In genomic region chr13:21364357-21364756, GRCh38 we compare ENCODE assay signal across 16 cellular contexts.
DNase-seq lines count a peak whose midpoint lies in the region; ATAC-seq and TF ChIP-seq lines count a peak whose summit lies in the region.
"Had no signal": no experiment of that assay in that cellular context is flagged by ENCODE, and none has a peak within 500 bp of the region (broad histone marks: within the 10 kb centered on the region; RNA-seq: fewer than 3 reads in every experiment).

No MANE protein-coding gene starts in this region.

- H3K36me3 Mint-ChIP-seq in chondrocyte (ENCODE audit: low read depth): no peaks in the 10 kb centered on the region
- H3K36me3 Mint-ChIP-seq in WTC11: no peaks in the 10 kb centered on the region
- H3K36me3 Mint-ChIP-seq: CD4-positive, alpha-beta memory T cell had no signal

- TF ChIP-seq CTCF in right atrium auricular region (IDR thresholded peaks at IDR 0.05) (no peak), left ventricle myocardium inferior (IDR thresholded peaks at IDR 0.05; ENCODE audit: borderline replicate concordance) (no peak), chondrocyte (IDR thresholded peaks at IDR 0.05) (no peak), upper lobe of right lung (IDR thresholded peaks at IDR 0.05) (no peak), ascending aorta (IDR thresholded peaks at IDR 0.05) (no peak), WTC11 (IDR thresholded peaks at IDR 0.05) (no peak)

- DNase-seq in right atrium auricular region (ENCODE audit: low spot score) (peak; percentile 38), left ventricle myocardium inferior (no peak), chondrocyte (ENCODE audit: low spot score) (peak; percentile 54), mesenteric fat pad (ENCODE audit: low spot score) (peak; percentile 87), upper lobe of right lung (peak; percentile 25), ascending aorta (ENCODE audit: low spot score in 2 of 2) (no peak), WTC11 (ENCODE audit: low spot score) (no peak)
- DNase-seq: BE2C; Caco-2; CD4-positive, alpha-beta memory T cell; DND-41; GDM1 had no signal

- POLR2A ChIA-PET in WTC11 (lab: Charles Lee): no interaction called here

- H3K9me3 Mint-ChIP-seq in chondrocyte (ENCODE audit: low read depth): peaks cover 17% of the 10 kb centered on the region
- peaks cover 18% of the 10 kb centered on the region for H3K9me3 Mint-ChIP-seq in WTC11

- no peak overlapping the region for H3K27ac ChIP-seq in right atrium auricular region
- no peak overlapping the region for H3K27ac ChIP-seq in left ventricle myocardium inferior (replicated peaks)
- no peak overlapping the region for H3K27ac ChIP-seq in upper lobe of right lung
- H3K27ac ChIP-seq in ascending aorta: no peak overlapping the region
- H3K27ac ChIP-seq: A549, C4-2B had no signal

- H3K9me3 ChIP-seq in right atrium auricular region (no peaks in the 10 kb centered on the region), left ventricle myocardium inferior (replicated peaks) (peaks cover 7% of the 10 kb centered on the region), upper lobe of right lung (no peaks in the 10 kb centered on the region), ascending aorta (no peaks in the 10 kb centered on the region)
- H3K9me3 ChIP-seq: A549, BE2C, HAP-1 had no signal

- H3K27ac Mint-ChIP-seq in chondrocyte (ENCODE audit: unreplicated experiment): no peak overlapping the region
- H3K27ac Mint-ChIP-seq in WTC11: no peak overlapping the region

- CTCF ChIA-PET in WTC11 (lab: Charles Lee): no interaction called here

- H3K4me3 ChIP-seq in right atrium auricular region: no peak overlapping the region
- H3K4me3 ChIP-seq in left ventricle myocardium inferior: no peak overlapping the region
- H3K4me3 ChIP-seq in upper lobe of right lung: no peak overlapping the region
- no peak overlapping the region for H3K4me3 ChIP-seq in ascending aorta
- H3K4me3 ChIP-seq: A549, HAP-1 had no signal

- H3K4me1 Mint-ChIP-seq in chondrocyte (ENCODE audit: low read depth) (no peaks in the 10 kb centered on the region), WTC11 (peaks cover 9% of the 10 kb centered on the region)

- no peak for ATAC-seq in upper lobe of right lung
- ATAC-seq in HG02623 (IDR thresholded peaks at IDR 0.05; ENCODE audit: unreplicated experiment): no peak
- ATAC-seq in WTC11: no peak
- ATAC-seq: A549 had no signal

- no peak overlapping the region for H3K4me3 Mint-ChIP-seq in chondrocyte (ENCODE audit: unreplicated experiment)
- no peak overlapping the region for H3K4me3 Mint-ChIP-seq in WTC11
- H3K4me3 Mint-ChIP-seq: CD4-positive, alpha-beta memory T cell had no signal

- no peaks in the 10 kb centered on the region for H3K27me3 ChIP-seq in right atrium auricular region
- H3K27me3 ChIP-seq in left ventricle myocardium inferior (ENCODE audit: low read depth): no peaks in the 10 kb centered on the region
- H3K27me3 ChIP-seq in upper lobe of right lung: no peaks in the 10 kb centered on the region
- H3K27me3 ChIP-seq in ascending aorta: no peaks in the 10 kb centered on the region
- H3K27me3 ChIP-seq: BE2C had no signal

- no peaks in the 10 kb centered on the region for H3K36me3 ChIP-seq in right atrium auricular region
- H3K36me3 ChIP-seq in left ventricle myocardium inferior: no peaks in the 10 kb centered on the region
- no peaks in the 10 kb centered on the region for H3K36me3 ChIP-seq in upper lobe of right lung
- H3K36me3 ChIP-seq in ascending aorta: no peaks in the 10 kb centered on the region
- H3K36me3 ChIP-seq: BE2C, HAP-1 had no signal

- intact Hi-C loops in left ventricle myocardium inferior (cut with micrococcal nuclease): no loop called here
- intact Hi-C loops in upper lobe of right lung (cut with DNase I): no loop called here
- intact Hi-C loops in ascending aorta (cut with DNase I): no loop called here

- H3K27me3 Mint-ChIP-seq in chondrocyte (ENCODE audit: low read depth) (no peaks in the 10 kb centered on the region), WTC11 (ENCODE audit: low read depth) (no peaks in the 10 kb centered on the region)
- H3K27me3 Mint-ChIP-seq: CD4-positive, alpha-beta memory T cell had no signal

- no peaks in the 10 kb centered on the region for H3K4me1 ChIP-seq in right atrium auricular region
- H3K4me1 ChIP-seq in left ventricle myocardium inferior: no peaks in the 10 kb centered on the region
- H3K4me1 ChIP-seq in upper lobe of right lung: no peaks in the 10 kb centered on the region
- H3K4me1 ChIP-seq in ascending aorta: no peaks in the 10 kb centered on the region
- H3K4me1 ChIP-seq: A549, BE2C, Caco-2, HAP-1 had no signal

TF ChIP-seq in WTC11, 78 proteins besides CTCF, POLR2A, EP300 and RAD21:
- TF ChIP-seq MYBL2 (CRISPR knock-in tag; IDR thresholded peaks at IDR 0.05) (no peak), CBFB (CRISPR knock-in tag; IDR thresholded peaks at IDR 0.05; ENCODE audit: low read depth) (no peak), NR2C2 (CRISPR knock-in tag; IDR thresholded peaks at IDR 0.05) (no peak), ATF6 (CRISPR knock-in tag; IDR thresholded peaks at IDR 0.05) (no peak), JAZF1 (CRISPR knock-in tag; IDR thresholded peaks at IDR 0.05) (no peak), OVOL2 (CRISPR knock-in tag; IDR thresholded peaks at IDR 0.05; ENCODE audit: borderline replicate concordance) (no peak)

Comparison
In these comparisons a context has a peak if more than half of its experiments do, and no peak if none do; other contexts are left out.
1. DNase-seq: peak in right atrium auricular region (single experiment), chondrocyte (single experiment), mesenteric fat pad (single experiment) and upper lobe of right lung (single experiment); none in left ventricle myocardium inferior (single experiment), ascending aorta (0 of 2) and WTC11 (single experiment).